22 cellular contexts compared by ENCODE assay signal in the genomic region with DNA sequence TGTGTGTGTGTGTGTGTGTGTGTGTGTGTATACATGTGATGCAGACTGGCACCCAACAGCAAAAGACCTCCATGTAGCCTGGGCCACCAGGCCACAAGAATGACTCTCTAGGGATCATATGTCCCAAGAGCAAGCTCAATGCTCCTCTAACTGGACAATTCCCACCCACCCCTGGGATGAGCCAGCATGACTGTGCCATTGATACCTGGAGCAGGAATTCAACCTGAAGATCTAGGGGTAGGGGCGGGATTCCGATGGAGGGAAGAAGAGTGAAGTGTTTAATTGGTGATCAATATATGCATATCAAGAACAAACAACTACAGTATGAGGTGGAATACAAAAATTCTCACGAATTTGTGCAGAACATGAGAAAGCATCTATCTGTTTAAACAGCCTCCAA.
A peak's percentile ranks its signal among the peaks of the same experiment; 100 is the strongest.
DNase-seq lines count a peak whose midpoint lies in the region; FAIRE-seq and TF ChIP-seq lines count a peak whose summit lies in the region.
"Had no signal": no experiment of that assay in that cellular context is flagged by ENCODE, and none has a peak within 500 bp of the region (broad histone marks: within the 10 kb centered on the region; RNA-seq: fewer than 3 reads in every experiment).

No MANE protein-coding gene starts in this region.

- no peak overlapping the region for H3K27ac ChIP-seq in H9 (ENCODE audit: insufficient read length, low read depth, low read length)
- H3K27ac ChIP-seq in mammary epithelial cell (ENCODE audit: insufficient read depth, low read depth, low read length) = peak overlapping the region; percentile 97
- peak overlapping the region in 3 of 4 donors; percentile 41 to 62 (median 61) for H3K27ac ChIP-seq in esophagus squamous epithelium
- no peak overlapping the region for H3K27ac ChIP-seq in sigmoid colon
- no peak overlapping the region for H3K27ac ChIP-seq in adrenal gland
- no peak overlapping the region for H3K27ac ChIP-seq in substantia nigra (ENCODE audit: low read depth, low read length, poor library complexity, severe bottlenecking)
- H3K27ac ChIP-seq: C4-2B had no signal

- no peaks in the 10 kb centered on the region for H3K27me3 Mint-ChIP-seq in H9 (ENCODE audit: low read depth)

- DNase-seq in H9 (no peak), mammary epithelial cell (no peak), esophagus squamous epithelium (lab: John Stamatoyannopoulos, UW) (no peak), sigmoid colon (peak; percentile 27), frontal cortex (ENCODE audit: low spot score in 2 of 2) (no peak), adrenal gland (no peak), substantia nigra (lab: John Stamatoyannopoulos, UW) (no peak), hepatic stellate cell (ENCODE audit: low spot score) (no peak)
- DNase-seq: Calu3; CD8-positive, alpha-beta memory T cell; DMS153; NCI-H1092; NCI-H1436; NCI-H187 treated with DMSO at 0.1 percent for 48 hours; NCI-H2107; NCI-H446 treated with DMSO at 0.1 percent for 48 hours; NCI-H526 treated with DMSO at 0.1 percent for 48 hours; OCI-M1; Right ventricle myocardium superior had no signal

- no peak for TF ChIP-seq POLR2A in esophagus squamous epithelium (IDR thresholded peaks at IDR 0.05)
- TF ChIP-seq POLR2A in sigmoid colon (IDR thresholded peaks at IDR 0.05) = no peak
- no peak for TF ChIP-seq POLR2A in adrenal gland (IDR thresholded peaks at IDR 0.05)

- H3K14ac ChIP-seq in H9 (ENCODE audit: insufficient read depth, low read length) = no peak overlapping the region

- WGBS in H9 (ENCODE audit: extremely low coverage, insufficient read length, low lambda C conversion rate) = no CpG with 5 or more reads among the region's 3 CpGs
- 82% methylated on average over 3 of the region's 3 CpGs for WGBS in mammary epithelial cell (ENCODE audit: low coverage, missing lambda C conversion rate)
- 89 to 95% methylated on average over 3 of the region's 3 CpGs for WGBS in esophagus squamous epithelium, 2 donors
- 93 to 94% methylated on average over 3 of the region's 3 CpGs for WGBS in sigmoid colon, 2 donors
- WGBS in adrenal gland, 4 donors = 84 to 89% (median 86%) methylated on average over 3 of the region's 3 CpGs

- no peak overlapping the region for H3K56ac ChIP-seq in H9 (ENCODE audit: insufficient read length, low read depth, low read length)

- no peaks in the 10 kb centered on the region; a peak in 1 of 7 replicates for H3K36me3 Mint-ChIP-seq in H9 (ENCODE audit: insufficient read depth in 1 of 3, low read depth in 3 of 3)
- H3K36me3 Mint-ChIP-seq: CD8-positive, alpha-beta memory T cell had no signal

- no peaks in the 10 kb centered on the region for H3K23me2 ChIP-seq in H9 (ENCODE audit: insufficient read length, low read depth, low read length, poor library complexity, severe bottlenecking)

- in situ Hi-C loops in mammary epithelial cell (cut with MboI; ENCODE audit: low sequenced_read_pairs in 2 of 2) = no loop called here

- H3K4me1 ChIP-seq in H9 (ENCODE audit: insufficient read depth, low read length) = no peaks in the 10 kb centered on the region
- peaks cover 34% of the 10 kb centered on the region for H3K4me1 ChIP-seq in mammary epithelial cell (ENCODE audit: insufficient read depth, low read length)
- H3K4me1 ChIP-seq in esophagus squamous epithelium = peaks cover 5 to 35% (median 33%) of the 10 kb centered on the region in 3 donors
- H3K4me1 ChIP-seq in sigmoid colon = peaks cover 0 to 11% (median 1%) of the 10 kb centered on the region in 4 donors
- no peaks in the 10 kb centered on the region for H3K4me1 ChIP-seq in adrenal gland (replicated peaks in 1 of 2)

- H3K9me3 Mint-ChIP-seq in H9 = no peaks in the 10 kb centered on the region
- H3K9me3 Mint-ChIP-seq: CD8-positive, alpha-beta memory T cell had no signal

- H3K4ac ChIP-seq in H9 (ENCODE audit: low read depth, low read length) = no peak overlapping the region

- no peak overlapping the region for H2AFZ ChIP-seq in H9 (ENCODE audit: low read length)
- no peak overlapping the region for H2AFZ ChIP-seq in mammary epithelial cell (ENCODE audit: low read depth, low read length)

- H3K9me3 ChIP-seq in H9 (ENCODE audit: control insufficient read depth, low read depth, low read length) (no peaks in the 10 kb centered on the region), mammary epithelial cell (replicated peaks; ENCODE audit: insufficient read depth, low read length) (no peaks in the 10 kb centered on the region), esophagus squamous epithelium (no peaks in the 10 kb centered on the region), sigmoid colon (no peaks in the 10 kb centered on the region), adrenal gland (replicated peaks in 1 of 3) (no peaks in the 10 kb centered on the region)

- no peak overlapping the region for H2BK12ac ChIP-seq in H9 (ENCODE audit: insufficient read length, low read depth, low read length)

- H3T11ph ChIP-seq in H9 (ENCODE audit: low read length) = no peak overlapping the region

- H3K18ac ChIP-seq in H9 (ENCODE audit: insufficient read length, low read depth, low read length) = no peak overlapping the region

- H3K79me1 ChIP-seq in H9 (ENCODE audit: insufficient read depth, low read depth, low read length, poor library complexity, severe bottlenecking) = no peaks in the 10 kb centered on the region

- H2BK5ac ChIP-seq in H9 (ENCODE audit: insufficient read length, low read length) = no peak overlapping the region

- intact Hi-C loops in mammary epithelial cell (cut with micrococcal nuclease) = loop anchor here (5.0 kb wide), 3 partner anchors 40 to 215 kb away; no protein-coding TSS in a partner anchor
- intact Hi-C loops in esophagus squamous epithelium (cut with DNase I) = no loop called here
- intact Hi-C loops in sigmoid colon (cut with DNase I) = no loop called here
- intact Hi-C loops in adrenal gland (cut with DNase I) = no loop called here

- no peak for TF ChIP-seq EP300 in sigmoid colon (IDR thresholded peaks at IDR 0.05)

- no peak overlapping the region for H4K5ac ChIP-seq in H9 (ENCODE audit: insufficient read length, low read depth, low read length)

- H3K4me3 ChIP-seq in mammary epithelial cell (replicated peaks in 1 of 3; ENCODE audit: insufficient read depth in 1 of 3, low read depth in 2 of 3, low read length in 3 of 3) = no peak overlapping the region
- no peak overlapping the region for H3K4me3 ChIP-seq in esophagus squamous epithelium
- no peak overlapping the region for H3K4me3 ChIP-seq in sigmoid colon
- H3K4me3 ChIP-seq in adrenal gland = no peak overlapping the region

- no peak overlapping the region for H4K8ac ChIP-seq in H9 (replicated peaks; ENCODE audit: insufficient read length, low read depth, low read length)

- no peaks in the 10 kb centered on the region for H4K20me1 ChIP-seq in H9 (ENCODE audit: control insufficient read depth, insufficient read depth, insufficient read length)
- no peaks in the 10 kb centered on the region for H4K20me1 ChIP-seq in mammary epithelial cell (ENCODE audit: insufficient read depth, low read length)

- no peak overlapping the region for H3K4me2 ChIP-seq in H9 (ENCODE audit: insufficient read depth, insufficient read length, low read length)
- no peak overlapping the region for H3K4me2 ChIP-seq in mammary epithelial cell (ENCODE audit: insufficient read depth, low read depth, low read length)

- H3K79me2 ChIP-seq in H9 (ENCODE audit: insufficient read depth, low read length) (no peaks in the 10 kb centered on the region), mammary epithelial cell (ENCODE audit: insufficient read depth, low read length) (no peaks in the 10 kb centered on the region)

- BruUV-seq in mammary epithelial cell (replicated peaks; lab: Mats Ljungman, UMichigan) = no TSS peak

- no peak overlapping the region for H2BK120ac ChIP-seq in H9 (ENCODE audit: low read depth, low read length, poor library complexity, severe bottlenecking)

- H3K27ac Mint-ChIP-seq in H9 = no peak overlapping the region
- H3K27ac Mint-ChIP-seq: CD8-positive, alpha-beta memory T cell had no signal

- H2AK5ac ChIP-seq in H9 (ENCODE audit: insufficient read length, low read length) = no peak overlapping the region

- no peak overlapping the region for H3K4me3 Mint-ChIP-seq in H9
- H3K4me3 Mint-ChIP-seq: CD8-positive, alpha-beta memory T cell had no signal

- TF ChIP-seq CTCF in H9 (conservative IDR thresholded peaks at IDR 0.05) (no peak), mammary epithelial cell (conservative IDR thresholded peaks at IDR 0.05 in 1 of 2, IDR thresholded peaks at IDR 0.05 in 1 of 2; ENCODE audit: extremely low read depth in 1 of 2, insufficient read depth in 1 of 2, low read depth in 1 of 2, low read length in 2 of 2) (no peak), esophagus squamous epithelium (IDR thresholded peaks at IDR 0.05) (no peak), sigmoid colon (IDR thresholded peaks at IDR 0.05) (no peak), adrenal gland (IDR thresholded peaks at IDR 0.05) (no peak)

- CTCF ChIA-PET in mammary epithelial cell (lab: Charles Lee; ENCODE audit: low non-redundant PET) = no interaction called here

- dilution Hi-C loops in mammary epithelial cell (cut with HindIII; ENCODE audit: low sequenced_read_pairs) = no loop called here

- H4K91ac ChIP-seq in H9 (ENCODE audit: insufficient read length, low read depth, low read length) = peak overlapping the region; percentile 32

- H3K4me1 Mint-ChIP-seq in H9 = peaks cover 5 to 12% of the 10 kb centered on the region in 2 experiments; a peak in 3 of 4 replicates
- H3K4me1 Mint-ChIP-seq: CD8-positive, alpha-beta memory T cell had no signal

- H2BK20ac ChIP-seq in H9 (ENCODE audit: low read depth, low read length, poor library complexity, severe bottlenecking) = no peak overlapping the region

- H3K23ac ChIP-seq in H9 (ENCODE audit: insufficient read length, low read depth, low read length) = no peak overlapping the region

- H3K36me3 ChIP-seq in mammary epithelial cell (ENCODE audit: insufficient read depth, low read length) (no peaks in the 10 kb centered on the region), esophagus squamous epithelium (no peaks in the 10 kb centered on the region), sigmoid colon (no peaks in the 10 kb centered on the region), adrenal gland (replicated peaks in 1 of 2) (no peaks in the 10 kb centered on the region)

- no peak for FAIRE-seq in frontal cortex (lab: Jason Lieb, UNC)
- FAIRE-seq: GM12891, RCC 7860 had no signal

- H2BK15ac ChIP-seq in H9 (ENCODE audit: low read depth, low read length) = no peak overlapping the region

- H3K9ac ChIP-seq in H9 (ENCODE audit: extremely low read depth, insufficient read length, low read length) = no peak overlapping the region
- peak overlapping the region; percentile 74 for H3K9ac ChIP-seq in mammary epithelial cell (ENCODE audit: insufficient read depth, low read length)

- H3K27me3 ChIP-seq in H9 (ENCODE audit: insufficient read depth, low read length) (no peaks in the 10 kb centered on the region), mammary epithelial cell (ENCODE audit: insufficient read depth, low read length) (no peaks in the 10 kb centered on the region), esophagus squamous epithelium (no peaks in the 10 kb centered on the region), sigmoid colon (no peaks in the 10 kb centered on the region), adrenal gland (no peaks in the 10 kb centered on the region)

Comparison
In these comparisons a context has a peak if more than half of its experiments do, and no peak if none do; other contexts are left out.
1. H3K27ac ChIP-seq: peak in mammary epithelial cell (single experiment) and esophagus squamous epithelium (3 of 4); none in H9 (single experiment), sigmoid colon (0 of 4), adrenal gland (0 of 5) and substantia nigra (single experiment).